Comparison of ENCODE assay signal across 8 cellular contexts in the genomic region with DNA sequence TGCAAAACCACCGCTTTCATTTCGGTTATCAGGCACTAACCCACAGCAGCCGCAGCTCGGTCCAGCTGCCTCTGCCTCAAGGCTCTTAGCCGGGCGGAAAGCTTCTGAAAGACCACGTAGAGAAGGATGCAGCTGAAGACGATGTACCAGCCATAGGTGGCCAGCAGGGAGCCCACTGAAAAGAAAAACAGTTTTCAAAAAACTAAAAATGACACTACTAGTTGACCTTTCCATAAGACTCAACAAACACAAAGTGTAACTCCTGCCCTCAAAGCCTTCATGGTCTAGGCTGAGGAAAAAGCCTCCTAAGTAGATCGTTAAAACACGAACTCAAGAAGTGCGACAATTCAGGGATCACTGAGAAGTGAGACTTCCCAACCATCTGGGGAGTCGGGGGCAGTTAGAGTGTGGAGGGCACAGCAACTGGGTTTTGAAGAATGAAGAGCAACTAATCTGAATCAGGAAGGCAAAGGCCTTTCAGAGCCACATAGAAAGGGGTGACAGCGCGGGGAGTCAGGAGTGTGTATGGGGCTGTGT. TPM values are rescaled to one million over a fixed set of nuclear protein-coding genes. Genes with fewer than 3 reads are reported as not detected.
DNase-seq lines count a peak whose midpoint lies in the region; ATAC-seq and TF ChIP-seq lines count a peak whose summit lies in the region.

No MANE protein-coding gene starts in this region.

- no peaks in the 10 kb centered on the region for H3K27me3 ChIP-seq in kidney epithelial cell (ENCODE audit: control insufficient read depth, insufficient read depth, low read length)

- no peaks in the 10 kb centered on the region for H3K9me3 ChIP-seq in ES-I3 (ENCODE audit: control insufficient read depth, insufficient read depth, low read length)

- peak overlapping the region; percentile 94 for H3K4me3 Mint-ChIP-seq in activated naive CD8-positive, alpha-beta T cell treated with anti-CD3 and anti-CD28 coated beads, Interleukin-2, amount 10 ng/mL, durations not matched to agents 7 days and 5 days

- TF ChIP-seq CTCF in kidney epithelial cell (IDR thresholded peaks at IDR 0.05; ENCODE audit: insufficient read depth, low read length, poor library complexity, severe bottlenecking) = peak; percentile 30

- POLR2A ChIA-PET in activated naive CD8-positive, alpha-beta T cell treated with anti-CD3 and anti-CD28 coated beads, Interleukin-2, amount 10 ng/mL, durations not matched to agents 7 days and 5 days (lab: Charles Lee) = interaction anchor here (1.2 kb wide), 1 partner anchor 9 kb away, joined by 3 read pairs; no protein-coding TSS in a partner anchor

- peak overlapping the region; percentile 77 for H3K9ac ChIP-seq in ES-I3 (ENCODE audit: low read depth, low read length)

- peak; percentile 41 for ATAC-seq in GM21526 (IDR thresholded peaks at IDR 0.05; ENCODE audit: low FRiP score, unreplicated experiment)
- ATAC-seq in activated naive CD8-positive, alpha-beta T cell treated with anti-CD3 and anti-CD28 coated beads, Interleukin-2, amount 10 ng/mL, durations not matched to agents 7 days and 5 days (ENCODE audit: low read depth) = peak; percentile 26

- 0 out of 2 replicates have a peak, but pooled peaks cover 4% of the 10 kb centered on the region for H3K4me1 ChIP-seq in ES-I3 (ENCODE audit: insufficient read depth, low read length)

- peaks cover 18% of the 10 kb centered on the region for H3K36me3 Mint-ChIP-seq in activated naive CD8-positive, alpha-beta T cell treated with anti-CD3 and anti-CD28 coated beads, Interleukin-2, amount 10 ng/mL, durations not matched to agents 7 days and 5 days

- peak overlapping the region; percentile 45 for H3K27ac ChIP-seq in temporal lobe (ENCODE audit: low read depth, low read length)

- DNase-seq in M059J (ENCODE audit: low read depth) (peak; percentile 21), kidney epithelial cell (ENCODE audit: low read depth) (no peak), NCI-H187 (lab: John Stamatoyannopoulos, UW) (no peak), activated gamma-delta T cell treated with Interleukin-2 at 50 U/mL for 16 hours (no peak)
- no peak for DNase-seq in activated naive CD8-positive, alpha-beta T cell treated with anti-CD3 and anti-CD28 coated beads, Interleukin-2, amount 10 ng/mL, durations not matched to agents 7 days and 5 days

- peaks cover 35% of the 10 kb centered on the region for H3K36me3 ChIP-seq in ES-I3 (ENCODE audit: insufficient read depth, low read length)
- H3K36me3 ChIP-seq in kidney epithelial cell (ENCODE audit: control insufficient read depth, insufficient read depth, low read length) = peaks cover 2% of the 10 kb centered on the region

- H3K27me3 Mint-ChIP-seq in activated naive CD8-positive, alpha-beta T cell treated with anti-CD3 and anti-CD28 coated beads, Interleukin-2, amount 10 ng/mL, durations not matched to agents 7 days and 5 days = no peaks in the 10 kb centered on the region

- peak overlapping the region; percentile 86 for H3K4me3 ChIP-seq in kidney epithelial cell (ENCODE audit: low read depth, low read length)

- peak overlapping the region; percentile 85 for H3K27ac Mint-ChIP-seq in activated naive CD8-positive, alpha-beta T cell treated with anti-CD3 and anti-CD28 coated beads, Interleukin-2, amount 10 ng/mL, durations not matched to agents 7 days and 5 days

- no peaks in the 10 kb centered on the region for H3K9me3 Mint-ChIP-seq in activated naive CD8-positive, alpha-beta T cell treated with anti-CD3 and anti-CD28 coated beads, Interleukin-2, amount 10 ng/mL, durations not matched to agents 7 days and 5 days

- peaks cover 20% of the 10 kb centered on the region for H3K4me1 Mint-ChIP-seq in activated naive CD8-positive, alpha-beta T cell treated with anti-CD3 and anti-CD28 coated beads, Interleukin-2, amount 10 ng/mL, durations not matched to agents 7 days and 5 days

RNA-seq across cellular contexts. Expression of a gene that starts 0.7 kb away (rescaled TPM):
- total RNA-seq in M059J (2014; rRNA removed; shearing (Covaris generic)) = 85.5 and 86.5 TPM in 2 replicates
- total RNA-seq in activated naive CD8-positive, alpha-beta T cell treated with anti-CD3 and anti-CD28 coated beads, Interleukin-2, amount 10 ng/mL, durations not matched to agents 7 days and 5 days = 10 to 100 TPM; 27.2 to 28.2 TPM
- 109 and 142 TPM in 2 replicates for total RNA-seq in kidney epithelial cell
- 30.2 TPM for total RNA-seq in temporal lobe

RNA-seq across cellular contexts. Expression of a gene that starts 18.5 kb away (rescaled TPM):
- 27.6 and 32.6 TPM in 2 replicates for total RNA-seq in M059J (2014; rRNA removed; shearing (Covaris generic))
- total RNA-seq in activated naive CD8-positive, alpha-beta T cell treated with anti-CD3 and anti-CD28 coated beads, Interleukin-2, amount 10 ng/mL, durations not matched to agents 7 days and 5 days = 100 to 1,000 TPM; 121 TPM
- 21.7 and 39.8 TPM in 2 replicates for total RNA-seq in kidney epithelial cell
- 17.7 TPM for total RNA-seq in temporal lobe

RNA-seq across cellular contexts. Expression of a gene that starts 24.7 kb away (rescaled TPM):
- 37.0 and 52.1 TPM in 2 replicates for total RNA-seq in M059J (2014; rRNA removed; shearing (Covaris generic))
- total RNA-seq in activated naive CD8-positive, alpha-beta T cell treated with anti-CD3 and anti-CD28 coated beads, Interleukin-2, amount 10 ng/mL, durations not matched to agents 7 days and 5 days = 10 to 100 TPM; 37.0 to 37.8 TPM
- total RNA-seq in kidney epithelial cell = 21.1 and 22.9 TPM in 2 replicates
- 18.7 TPM for total RNA-seq in temporal lobe
